ENCODE assay signal across 12 cellular contexts in genomic region chrX:39857780-39858179, GRCh38.
DNase-seq lines count a peak whose midpoint lies in the region; ATAC-seq and TF ChIP-seq lines count a peak whose summit lies in the region.
"Had no signal": no experiment of that assay in that cellular context is flagged by ENCODE, and none has a peak within 500 bp of the region (broad histone marks: within the 10 kb centered on the region; RNA-seq: fewer than 3 reads in every experiment).

No MANE protein-coding gene starts in this region.

- H3K4me3 Mint-ChIP-seq in T-helper 17 cell (no peak overlapping the region), type B pancreatic cell (no peak overlapping the region)

- H3K27ac Mint-ChIP-seq in T-helper 17 cell = peak overlapping the region; percentile 56
- H3K27ac Mint-ChIP-seq in activated naive CD4-positive, alpha-beta T cell treated with anti-CD3 and anti-CD28 coated beads, Interleukin-2, amount 50 U/mL, for 72 hours = peak overlapping the region; percentile 37 to 91
- H3K27ac Mint-ChIP-seq in type B pancreatic cell = no peak overlapping the region

- H3K27me3 Mint-ChIP-seq in T-helper 17 cell (no peaks in the 10 kb centered on the region), type B pancreatic cell (no peaks in the 10 kb centered on the region)

- ATAC-seq in T-helper 17 cell (no peak), HG02623 (IDR thresholded peaks at IDR 0.05; ENCODE audit: unreplicated experiment) (no peak)
- peak; percentile 11 to 37 for ATAC-seq in activated naive CD4-positive, alpha-beta T cell treated with anti-CD3 and anti-CD28 coated beads, Interleukin-2, amount 50 U/mL, for 72 hours
- ATAC-seq: SK-N-SH treated with all-trans-retinoic acid at 6 μM for 48 hours had no signal

- DNase-seq in activated T-cell treated with anti-CD3 and anti-CD28 coated beads for 48 hours (ENCODE audit: low read depth) (peak; percentile 43), T-helper 17 cell (no peak), hepatocyte (ENCODE audit: low spot score) (no peak), type B pancreatic cell (ENCODE audit: extremely low spot score, unreplicated experiment) (no peak)
- DNase-seq in activated T-cell treated with anti-CD3 and anti-CD28 coated beads, Interleukin-2, amount 50 U/mL, for 1 hour = no peak
- peak; percentile 30 to 68 for DNase-seq in activated naive CD4-positive, alpha-beta T cell treated with anti-CD3 and anti-CD28 coated beads, Interleukin-2, amount 50 U/mL, for 72 hours (ENCODE audit: low spot score in 2 of 2)
- DNase-seq in stimulated activated CD8-positive, alpha-beta memory T cell treated with anti-CD3 and anti-CD28 coated beads, Interleukin-7, amount 100 ng/mL, for 48 hours (ENCODE audit: extremely low read depth in 1 of 2, low read depth in 1 of 2) = peak; percentile 27 to 28
- DNase-seq: dorsolateral prefrontal cortex, nucleus accumbens had no signal

- no peaks in the 10 kb centered on the region for H3K27me3 ChIP-seq in hepatocyte
- H3K27me3 ChIP-seq: vagina had no signal

- no peak overlapping the region for H3K4me2 ChIP-seq in hepatocyte

- H2AFZ ChIP-seq in hepatocyte = no peak overlapping the region

- no peaks in the 10 kb centered on the region for H3K9me3 ChIP-seq in T-helper 17 cell (ENCODE audit: control insufficient read depth, low read length, poor library complexity, severe bottlenecking)
- H3K9me3 ChIP-seq in hepatocyte (ENCODE audit: low read depth) = no peaks in the 10 kb centered on the region
- H3K9me3 ChIP-seq: vagina had no signal

- H3K4me1 Mint-ChIP-seq in T-helper 17 cell = peaks cover 22% of the 10 kb centered on the region
- peaks cover 5% of the 10 kb centered on the region for H3K4me1 Mint-ChIP-seq in type B pancreatic cell (ENCODE audit: unreplicated experiment)

- no peaks in the 10 kb centered on the region for H3K36me3 Mint-ChIP-seq in T-helper 17 cell (ENCODE audit: low read depth)
- H3K36me3 Mint-ChIP-seq in activated naive CD4-positive, alpha-beta T cell treated with anti-CD3 and anti-CD28 coated beads, Interleukin-2, amount 50 U/mL, for 72 hours = peaks cover 0 to 12% of the 10 kb centered on the region in 2 donors
- no peaks in the 10 kb centered on the region for H3K36me3 Mint-ChIP-seq in type B pancreatic cell

- H3K79me2 ChIP-seq in hepatocyte = no peaks in the 10 kb centered on the region

- 81% methylated on average over 3 of the region's 3 CpGs for WGBS in hepatocyte (ENCODE audit: low lambda C conversion rate, missing lambda C conversion rate)

- H3K9me2 ChIP-seq in hepatocyte (replicated peaks; ENCODE audit: insufficient read depth) = no peaks in the 10 kb centered on the region

- no peaks in the 10 kb centered on the region for H3K36me3 ChIP-seq in hepatocyte (replicated peaks; ENCODE audit: insufficient read depth, low read depth)
- H3K36me3 ChIP-seq: vagina had no signal

- no peak overlapping the region for H3K27ac ChIP-seq in hepatocyte
- H3K27ac ChIP-seq: dorsolateral prefrontal cortex, vagina had no signal

- H3K4me3 ChIP-seq in hepatocyte = no peak overlapping the region
- H3K4me3 ChIP-seq: dorsolateral prefrontal cortex, vagina had no signal

- H4K20me1 ChIP-seq in hepatocyte (ENCODE audit: insufficient read depth, poor library complexity, severe bottlenecking) = no peaks in the 10 kb centered on the region

- H3K4me1 ChIP-seq in hepatocyte (ENCODE audit: insufficient read depth) = no peaks in the 10 kb centered on the region
- H3K4me1 ChIP-seq: vagina had no signal

- no peaks in the 10 kb centered on the region for H3K9me3 Mint-ChIP-seq in activated naive CD4-positive, alpha-beta T cell treated with anti-CD3 and anti-CD28 coated beads, Interleukin-2, amount 50 U/mL, for 72 hours
- peaks cover 4% of the 10 kb centered on the region for H3K9me3 Mint-ChIP-seq in type B pancreatic cell

- no peak for TF ChIP-seq CTCF in hepatocyte (IDR thresholded peaks at IDR 0.05; ENCODE audit: poor library complexity)
- no peak for TF ChIP-seq CTCF in type B pancreatic cell (conservative IDR thresholded peaks at IDR 0.05)

Comparison
In these comparisons a context has a peak if more than half of its experiments do, and no peak if none do; other contexts are left out.
1. DNase-seq: peak in activated T-cell treated with anti-CD3 and anti-CD28 coated beads for 48 hours (single experiment), activated naive CD4-positive, alpha-beta T cell treated with anti-CD3 and anti-CD28 coated beads, Interleukin-2, amount 50 U/mL, for 72 hours (2 of 2) and stimulated activated CD8-positive, alpha-beta memory T cell treated with anti-CD3 and anti-CD28 coated beads, Interleukin-7, amount 100 ng/mL, for 48 hours (2 of 2); none in activated T-cell treated with anti-CD3 and anti-CD28 coated beads, Interleukin-2, amount 50 U/mL, for 1 hour (single experiment), T-helper 17 cell (0 of 3), hepatocyte (single experiment) and type B pancreatic cell (single experiment).
2. ATAC-seq: peak in activated naive CD4-positive, alpha-beta T cell treated with anti-CD3 and anti-CD28 coated beads, Interleukin-2, amount 50 U/mL, for 72 hours (2 of 2); none in T-helper 17 cell (single experiment) and HG02623 (single experiment).